9 cellular contexts compared by ENCODE assay signal in the genomic region with DNA sequence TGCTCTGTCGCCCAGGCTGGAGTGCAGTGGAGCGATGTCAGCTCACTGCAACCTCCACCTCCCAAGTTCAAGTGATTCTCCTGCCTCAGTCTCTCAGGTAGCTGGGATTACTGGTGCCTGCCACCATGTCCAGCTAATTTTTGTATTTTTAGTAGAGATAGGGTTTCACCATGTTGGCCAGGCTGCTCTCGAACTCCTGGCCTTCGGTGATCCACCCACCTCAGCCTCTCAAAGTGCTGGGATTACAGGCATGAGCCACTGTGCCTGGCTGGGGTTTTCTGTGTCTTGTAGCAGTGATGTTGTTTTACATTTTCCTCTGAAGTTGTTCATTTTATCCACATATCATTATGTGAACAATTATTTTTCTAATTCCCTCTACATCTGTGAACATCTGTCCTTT. TPM values are rescaled to one million over a fixed set of nuclear protein-coding genes. Genes with fewer than 3 reads are reported as not detected.
DNase-seq lines count a peak whose midpoint lies in the region; ATAC-seq and TF ChIP-seq lines count a peak whose summit lies in the region.
"Not testable (repeated sequence)": the region's sequence is repeated elsewhere in the genome, so short reads cannot be mapped to it uniquely, and the experiment has no call there.
"Had no signal": no experiment of that assay in that cellular context is flagged by ENCODE, and none has a peak within 500 bp of the region (broad histone marks: within the 10 kb centered on the region; RNA-seq: fewer than 3 reads in every experiment).

No MANE protein-coding gene starts in this region.

- H4K20me1 ChIP-seq in BLaER1; PC-3 (ENCODE audit: low read length): not testable (repeated sequence)

- not testable (repeated sequence) for DNase-seq in PC-3; coronary artery (ENCODE audit: low spot score); mesenchymal stem cell; trophoblast cell; stomach; vagina (ENCODE audit: extremely low spot score in 2 of 2)
- peak; percentile 9 for DNase-seq in activated T-cell treated with anti-CD3 and anti-CD28 coated beads, Interleukin-2, amount 50 U/mL, for 24 hours

- TF ChIP-seq CTCF in PC-3 (conservative IDR thresholded peaks at IDR 0.05; ENCODE audit: low read depth, low read length); coronary artery (IDR thresholded peaks at IDR 0.05); stomach (IDR thresholded peaks at IDR 0.05); vagina (IDR thresholded peaks at IDR 0.05): not testable (repeated sequence)

- H3K14ac ChIP-seq in mesenchymal stem cell (ENCODE audit: low read length in 2 of 2); trophoblast cell (ENCODE audit: low read length): not testable (repeated sequence)

- not testable (repeated sequence) for H4K91ac ChIP-seq in mesenchymal stem cell (ENCODE audit: low read length)
- H4K91ac ChIP-seq in trophoblast cell (ENCODE audit: low read depth, low read length): peak overlapping the region; percentile 15

- CTCF ChIA-PET in PC-3 (lab: Charles Lee): not testable (repeated sequence)

- peaks cover 89% of the 10 kb centered on the region for H3K79me2 ChIP-seq in PC-3 (ENCODE audit: low read length)
- not testable (repeated sequence) for H3K79me2 ChIP-seq in trophoblast cell (ENCODE audit: control insufficient read depth, insufficient read depth, low read length, poor library complexity)

- H2AFZ ChIP-seq in PC-3 (ENCODE audit: low read length); mesenchymal stem cell (ENCODE audit: low read depth, low read length); trophoblast cell (ENCODE audit: insufficient read depth, low read length, poor library complexity): not testable (repeated sequence)

- POLR2A ChIA-PET in PC-3 (lab: Charles Lee; ENCODE audit: unreplicated experiment): not testable (repeated sequence)

- not testable (repeated sequence) for H3F3A ChIP-seq in PC-3 (ENCODE audit: low read length, unreplicated experiment)

- not testable (repeated sequence) for H3K9ac ChIP-seq in BLaER1; trophoblast cell (ENCODE audit: low read length)
- H3K9ac ChIP-seq in PC-3 (ENCODE audit: low read length) (peak overlapping the region; percentile 30; the same call in 1 of the 2 replicates), mesenchymal stem cell (ENCODE audit: low read length) (peak overlapping the region; percentile 33)

- H3K18ac ChIP-seq in mesenchymal stem cell (ENCODE audit: low read depth in 1 of 2, low read length in 2 of 2); trophoblast cell (ENCODE audit: low read length): not testable (repeated sequence)

- H3K36me3 Mint-ChIP-seq in activated T-cell treated with anti-CD3 and anti-CD28 coated beads, Interleukin-2, amount 50 U/mL, for 24 hours (ENCODE audit: low read depth): not testable (repeated sequence)

- intact Hi-C loops in PC-3 (cut with micrococcal nuclease); stomach (cut with DNase I; ENCODE audit: low total_unique reads); vagina (cut with DNase I): not testable (repeated sequence)

- not testable (repeated sequence) for H3K4ac ChIP-seq in mesenchymal stem cell (ENCODE audit: low read depth in 1 of 2, low read length in 2 of 2); trophoblast cell (ENCODE audit: low read depth, low read length)

- not testable (repeated sequence) for H3K9me3 Mint-ChIP-seq in activated T-cell treated with anti-CD3 and anti-CD28 coated beads, Interleukin-2, amount 50 U/mL, for 24 hours

- not testable (repeated sequence) for H3K9me2 ChIP-seq in PC-3 (replicated peaks; ENCODE audit: low read length)

- not testable (repeated sequence) for H4K12ac ChIP-seq in trophoblast cell (ENCODE audit: low read depth, low read length)

- H3K4me1 ChIP-seq in BLaER1: peaks cover 38% of the 10 kb centered on the region
- H3K4me1 ChIP-seq in PC-3 (ENCODE audit: insufficient read depth, low read length): peaks cover 49% of the 10 kb centered on the region
- H3K4me1 ChIP-seq in mesenchymal stem cell (ENCODE audit: control insufficient read depth, insufficient read depth, low read depth, low read length): peaks cover 31% of the 10 kb centered on the region
- H3K4me1 ChIP-seq in trophoblast cell (ENCODE audit: control insufficient read depth in 1 of 2, insufficient read depth in 2 of 2, low read length in 2 of 2): peaks cover 47 to 64% of the 10 kb centered on the region in 2 experiments
- peaks cover under 1 to 70% (median 25%) of the 10 kb centered on the region in 4 donors for H3K4me1 ChIP-seq in stomach
- H3K4me1 ChIP-seq in vagina: peaks cover 28% of the 10 kb centered on the region

- TF ChIP-seq POLR2A in stomach (IDR thresholded peaks at IDR 0.05); vagina (IDR thresholded peaks at IDR 0.05): not testable (repeated sequence)

- H2BK120ac ChIP-seq in mesenchymal stem cell (ENCODE audit: low read depth, low read length); trophoblast cell (ENCODE audit: insufficient read depth, low read length, poor library complexity): not testable (repeated sequence)

- peaks cover 15% of the 10 kb centered on the region for H3K4me1 Mint-ChIP-seq in activated T-cell treated with anti-CD3 and anti-CD28 coated beads, Interleukin-2, amount 50 U/mL, for 24 hours (ENCODE audit: low read depth)

- H3K79me1 ChIP-seq in mesenchymal stem cell (replicated peaks; ENCODE audit: low read length, poor library complexity, severe bottlenecking): not testable (repeated sequence)
- peaks cover 51% of the 10 kb centered on the region for H3K79me1 ChIP-seq in trophoblast cell (ENCODE audit: low read length)

- H3K27me3 Mint-ChIP-seq in activated T-cell treated with anti-CD3 and anti-CD28 coated beads, Interleukin-2, amount 50 U/mL, for 24 hours: peaks cover 37% of the 10 kb centered on the region

- WGBS in mesenchymal stem cell: 85% methylated on average over 2 of the region's 4 CpGs
- WGBS in trophoblast cell (ENCODE audit: extremely low coverage, insufficient coverage, insufficient read length): no CpG with 5 or more reads among the region's 4 CpGs
- WGBS in stomach, 5 donors: 87 to 97% (median 94%) methylated on average over 4 of the region's 4 CpGs

- not testable (repeated sequence) for ATAC-seq in PC-3

- not testable (repeated sequence) for H4K8ac ChIP-seq in mesenchymal stem cell (ENCODE audit: low read length); trophoblast cell (ENCODE audit: low read depth, low read length)

- H2BK12ac ChIP-seq in mesenchymal stem cell (ENCODE audit: low read length in 2 of 2); trophoblast cell (ENCODE audit: low read length): not testable (repeated sequence)

- peak overlapping the region; percentile 56; the same call in 1 of the 2 replicates for H3K4me2 ChIP-seq in BLaER1
- not testable (repeated sequence) for H3K4me2 ChIP-seq in PC-3 (ENCODE audit: low read length); mesenchymal stem cell (ENCODE audit: low read length, poor library complexity, severe bottlenecking); trophoblast cell (ENCODE audit: low read length)

- not testable (repeated sequence) for H3K4me3 ChIP-seq in BLaER1; PC-3 (ENCODE audit: low read length); coronary artery; trophoblast cell (ENCODE audit: low read depth, low read length); stomach; vagina
- H3K4me3 ChIP-seq in mesenchymal stem cell (ENCODE audit: insufficient read depth in 1 of 2, low read depth in 1 of 2, low read length in 2 of 2): peak overlapping the region in 1 of 2 experiments; percentile 51

- H3K27ac ChIP-seq in BLaER1; mesenchymal stem cell (ENCODE audit: low read length, poor library complexity, severe bottlenecking); trophoblast cell (ENCODE audit: low read depth, low read length): not testable (repeated sequence)
- H3K27ac ChIP-seq in PC-3 (ENCODE audit: low read length) (peak overlapping the region; percentile 88), coronary artery (peak overlapping the region; percentile 11 to 54), stomach (peak overlapping the region in 3 of 5 donors; percentile 23 to 93 (median 78)), vagina (peak overlapping the region; percentile 43)

- not testable (repeated sequence) for TF ChIP-seq EP300 in stomach (IDR thresholded peaks at IDR 0.05)

- not testable (repeated sequence) for H2AK5ac ChIP-seq in mesenchymal stem cell (ENCODE audit: low read length, severe bottlenecking); trophoblast cell (ENCODE audit: low read length)

- H3K27ac Mint-ChIP-seq in activated T-cell treated with anti-CD3 and anti-CD28 coated beads, Interleukin-2, amount 50 U/mL, for 24 hours: not testable (repeated sequence)

- not testable (repeated sequence) for H3K9me3 ChIP-seq in BLaER1; PC-3 (ENCODE audit: low read length); mesenchymal stem cell (ENCODE audit: control insufficient read depth, low read length); trophoblast cell (ENCODE audit: insufficient read depth, low read depth, low read length); stomach; vagina

- not testable (repeated sequence) for BruUV-seq in PC-3 (replicated peaks; lab: Mats Ljungman, UMichigan)

- not testable (repeated sequence) for H3K36me3 ChIP-seq in BLaER1; PC-3 (ENCODE audit: low read depth, low read length); mesenchymal stem cell (ENCODE audit: control insufficient read depth in 1 of 2, insufficient read depth in 2 of 2, low read depth in 1 of 2, low read length in 2 of 2); trophoblast cell (ENCODE audit: control insufficient read depth in 1 of 2, insufficient read depth in 2 of 2, low read length in 2 of 2); stomach; vagina

- H3K23ac ChIP-seq in mesenchymal stem cell (ENCODE audit: low read length in 2 of 2); trophoblast cell (ENCODE audit: low read length): not testable (repeated sequence)

- not testable (repeated sequence) for H3K4me3 Mint-ChIP-seq in activated T-cell treated with anti-CD3 and anti-CD28 coated beads, Interleukin-2, amount 50 U/mL, for 24 hours

- not testable (repeated sequence) for H2BK5ac ChIP-seq in mesenchymal stem cell (ENCODE audit: low read depth, low read length, poor library complexity, severe bottlenecking); trophoblast cell (ENCODE audit: low read depth, low read length, poor library complexity)

- H3K27me3 ChIP-seq in BLaER1; PC-3 (ENCODE audit: low read length); trophoblast cell (ENCODE audit: insufficient read depth, low read length); stomach; vagina: not testable (repeated sequence)
- peaks cover 0 to 48% of the 10 kb centered on the region in 2 experiments for H3K27me3 ChIP-seq in mesenchymal stem cell (ENCODE audit: control insufficient read depth in 1 of 2, insufficient read depth in 1 of 2, low read length in 2 of 2)

- not testable (repeated sequence) for H2BK15ac ChIP-seq in mesenchymal stem cell (ENCODE audit: low read depth, poor library complexity, severe bottlenecking)

RNA-seq across cellular contexts. Expression of a gene that starts 8.7 kb away (rescaled TPM):
- total RNA-seq in PC-3 (2014; rRNA removed) (210 and 248 TPM in 2 replicates), stomach (100 to 1,000 TPM in 1 of 5 donors, 10 to 100 TPM in 3, under 1 TPM in 1; 0.87 to 113 (median 31.4) TPM), vagina (120 TPM)
- 3.1 TPM for polyA plus RNA-seq in mesenchymal stem cell (2013, experiment 1 of 2)
- 4.3 TPM for polyA plus RNA-seq in mesenchymal stem cell (2013, experiment 2 of 2)
- 17.4 and 19.0 TPM in 2 replicates for polyA plus RNA-seq in trophoblast cell (2013)
- 100 to 1,000 TPM in 1 of 3 donors, 10 to 100 TPM in 2; 14.1 to 101 (median 32.3) TPM for polyA plus RNA-seq in stomach
- total RNA-seq: CD8-positive, alpha-beta T cell had no signal
